In the genomic region with DNA sequence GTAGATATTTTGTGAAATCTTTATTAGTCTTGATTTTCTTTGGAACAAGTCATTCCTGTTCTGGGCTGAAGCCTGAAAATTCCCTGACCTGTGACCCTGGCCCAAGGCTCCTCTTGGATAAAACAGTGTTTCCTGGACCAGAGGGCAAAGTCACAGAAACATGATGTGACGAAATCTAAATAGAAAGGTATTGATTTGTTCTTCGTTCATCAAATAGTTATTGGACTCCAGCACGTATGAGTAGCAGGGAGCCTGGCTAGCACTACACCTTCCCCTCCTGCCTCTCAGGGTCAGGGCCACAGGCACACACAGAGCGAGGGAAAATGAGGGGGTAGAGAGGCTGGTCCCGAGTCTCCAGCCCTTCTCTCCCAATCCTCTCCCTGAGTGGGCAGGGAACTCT, we compare ENCODE assay signal across 1 cellular context.
TF ChIP-seq lines count a peak whose summit lies in the region.

No MANE protein-coding gene starts in this region.

TF ChIP-seq in HepG2, 621 proteins besides CTCF, POLR2A, EP300 and RAD21 (continued from another document and continues in another):
- TF ChIP-seq, protein P1, sequence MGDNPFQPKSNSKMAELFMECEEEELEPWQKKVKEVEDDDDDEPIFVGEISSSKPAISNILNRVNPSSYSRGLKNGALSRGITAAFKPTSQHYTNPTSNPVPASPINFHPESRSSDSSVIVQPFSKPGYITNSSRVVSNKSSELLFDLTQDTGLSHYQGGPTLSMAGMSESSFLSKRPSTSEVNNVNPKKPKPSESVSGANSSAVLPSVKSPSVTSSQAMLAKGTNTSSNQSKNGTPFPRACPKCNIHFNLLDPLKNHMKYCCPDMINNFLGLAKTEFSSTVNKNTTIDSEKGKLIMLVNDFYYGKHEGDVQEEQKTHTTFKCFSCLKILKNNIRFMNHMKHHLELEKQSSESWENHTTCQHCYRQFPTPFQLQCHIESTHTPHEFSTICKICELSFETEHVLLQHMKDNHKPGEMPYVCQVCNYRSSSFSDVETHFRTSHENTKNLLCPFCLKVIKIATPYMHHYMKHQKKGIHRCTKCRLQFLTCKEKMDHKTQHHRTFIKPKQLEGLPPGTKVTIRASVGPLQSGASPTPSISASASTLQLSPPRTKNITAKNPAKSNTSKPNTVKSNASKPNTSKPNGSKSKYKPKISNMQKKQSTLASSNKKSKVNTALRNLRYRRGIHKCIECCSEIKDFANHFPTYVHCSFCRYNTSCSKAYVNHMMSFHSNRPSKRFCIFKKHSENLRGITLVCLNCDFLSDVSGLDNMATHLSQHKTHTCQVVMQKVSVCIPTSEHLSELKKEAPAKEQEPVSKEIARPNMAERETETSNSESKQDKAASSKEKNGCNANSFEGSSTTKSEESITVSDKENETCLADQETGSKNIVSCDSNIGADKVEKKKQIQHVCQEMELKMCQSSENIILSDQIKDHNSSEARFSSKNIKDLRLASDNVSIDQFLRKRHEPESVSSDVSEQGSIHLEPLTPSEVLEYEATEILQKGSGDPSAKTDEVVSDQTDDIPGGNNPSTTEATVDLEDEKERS (CRISPR knock-in tag; IDR thresholded peaks at IDR 0.05) = peak; percentile 74; the same call in 1 of the 2 replicates
- no peak for TF ChIP-seq NFYC (CRISPR knock-in tag; IDR thresholded peaks at IDR 0.05)
- TF ChIP-seq, protein P2, sequence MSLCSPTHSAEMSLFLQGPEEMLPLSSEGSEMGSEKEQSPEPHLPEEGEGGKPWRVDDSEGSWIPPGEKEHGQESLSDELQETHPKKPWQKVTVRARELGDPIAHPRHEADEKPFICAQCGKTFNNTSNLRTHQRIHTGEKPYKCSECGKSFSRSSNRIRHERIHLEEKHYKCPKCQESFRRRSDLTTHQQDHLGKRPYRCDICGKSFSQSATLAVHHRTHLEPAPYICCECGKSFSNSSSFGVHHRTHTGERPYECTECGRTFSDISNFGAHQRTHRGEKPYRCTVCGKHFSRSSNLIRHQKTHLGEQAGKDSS (CRISPR knock-in tag; IDR thresholded peaks at IDR 0.05; ENCODE audit: borderline replicate concordance, low read depth) = no peak
- TF ChIP-seq NONO (IDR thresholded peaks at IDR 0.05) = no peak
- TF ChIP-seq NONO (CRISPR knock-in tag; conservative IDR thresholded peaks at IDR 0.05) = peak; percentile 67
- TF ChIP-seq, protein P3, sequence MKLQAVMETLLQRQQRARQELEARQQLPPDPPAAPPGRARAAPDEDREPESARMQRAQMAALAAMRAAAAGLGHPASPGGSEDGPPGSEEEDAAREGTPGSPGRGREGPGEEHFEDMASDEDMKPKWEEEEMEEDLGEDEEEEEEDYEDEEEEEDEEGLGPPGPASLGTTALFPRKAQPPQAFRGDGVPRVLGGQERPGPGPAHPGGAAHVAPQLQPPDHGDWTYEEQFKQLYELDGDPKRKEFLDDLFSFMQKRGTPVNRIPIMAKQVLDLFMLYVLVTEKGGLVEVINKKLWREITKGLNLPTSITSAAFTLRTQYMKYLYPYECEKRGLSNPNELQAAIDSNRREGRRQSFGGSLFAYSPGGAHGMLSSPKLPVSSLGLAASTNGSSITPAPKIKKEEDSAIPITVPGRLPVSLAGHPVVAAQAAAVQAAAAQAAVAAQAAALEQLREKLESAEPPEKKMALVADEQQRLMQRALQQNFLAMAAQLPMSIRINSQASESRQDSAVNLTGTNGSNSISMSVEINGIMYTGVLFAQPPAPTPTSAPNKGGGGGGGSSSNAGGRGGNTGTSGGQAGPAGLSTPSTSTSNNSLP (IDR thresholded peaks at IDR 0.05; ENCODE audit: low read depth, low read length) = peak; percentile 99
- TF ChIP-seq MBNL3 (CRISPR knock-in tag; conservative IDR thresholded peaks at IDR 0.05) = no peak
- TF ChIP-seq NFKB2 (CRISPR knock-in tag; IDR thresholded peaks at IDR 0.05; ENCODE audit: borderline replicate concordance) = no peak
- 0 out of 2 replicates have a peak, but pooled peaks have one; percentile 58 for TF ChIP-seq SP140L (CRISPR knock-in tag; IDR thresholded peaks at IDR 0.05; ENCODE audit: borderline replicate concordance)
- TF ChIP-seq ZNF883 (CRISPR knock-in tag; IDR thresholded peaks at IDR 0.05; ENCODE audit: not compliant biosample characterization) = peak; percentile 35
- TF ChIP-seq, protein P4, sequence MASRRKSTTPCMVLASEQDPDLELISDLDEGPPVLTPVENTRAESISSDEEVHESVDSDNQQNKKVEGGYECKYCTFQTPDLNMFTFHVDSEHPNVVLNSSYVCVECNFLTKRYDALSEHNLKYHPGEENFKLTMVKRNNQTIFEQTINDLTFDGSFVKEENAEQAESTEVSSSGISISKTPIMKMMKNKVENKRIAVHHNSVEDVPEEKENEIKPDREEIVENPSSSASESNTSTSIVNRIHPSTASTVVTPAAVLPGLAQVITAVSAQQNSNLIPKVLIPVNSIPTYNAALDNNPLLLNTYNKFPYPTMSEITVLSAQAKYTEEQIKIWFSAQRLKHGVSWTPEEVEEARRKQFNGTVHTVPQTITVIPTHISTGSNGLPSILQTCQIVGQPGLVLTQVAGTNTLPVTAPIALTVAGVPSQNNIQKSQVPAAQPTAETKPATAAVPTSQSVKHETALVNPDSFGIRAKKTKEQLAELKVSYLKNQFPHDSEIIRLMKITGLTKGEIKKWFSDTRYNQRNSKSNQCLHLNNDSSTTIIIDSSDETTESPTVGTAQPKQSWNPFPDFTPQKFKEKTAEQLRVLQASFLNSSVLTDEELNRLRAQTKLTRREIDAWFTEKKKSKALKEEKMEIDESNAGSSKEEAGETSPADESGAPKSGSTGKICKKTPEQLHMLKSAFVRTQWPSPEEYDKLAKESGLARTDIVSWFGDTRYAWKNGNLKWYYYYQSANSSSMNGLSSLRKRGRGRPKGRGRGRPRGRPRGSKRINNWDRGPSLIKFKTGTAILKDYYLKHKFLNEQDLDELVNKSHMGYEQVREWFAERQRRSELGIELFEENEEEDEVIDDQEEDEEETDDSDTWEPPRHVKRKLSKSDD (CRISPR knock-in tag; IDR thresholded peaks at IDR 0.05; ENCODE audit: low read depth) = no peak
- TF ChIP-seq ZNF879 (CRISPR knock-in tag; IDR thresholded peaks at IDR 0.05) = no peak
- TF ChIP-seq TGIF2 (CRISPR knock-in tag; IDR thresholded peaks at IDR 0.05) = no peak
- TF ChIP-seq JUND (CRISPR knock-in tag; IDR thresholded peaks at IDR 0.05) = peak; percentile 65; the same call in 1 of the 2 replicates
- no peak for TF ChIP-seq ZNF546 (CRISPR knock-in tag; conservative IDR thresholded peaks at IDR 0.05)
- TF ChIP-seq ZNF775 (CRISPR knock-in tag; IDR thresholded peaks at IDR 0.05; ENCODE audit: borderline replicate concordance) = no peak
- TF ChIP-seq RBM22 (optimal IDR thresholded peaks at IDR 0.05; ENCODE audit: low read length) = no peak
- TF ChIP-seq ZNF33A (CRISPR knock-in tag; IDR thresholded peaks at IDR 0.05; ENCODE audit: borderline replicate concordance) = no peak
- no peak for TF ChIP-seq PHF20 (CRISPR knock-in tag; IDR thresholded peaks at IDR 0.05)
- TF ChIP-seq TP53 (CRISPR knock-in tag; conservative IDR thresholded peaks at IDR 0.05) = no peak
- TF ChIP-seq PPARG (CRISPR knock-in tag; conservative IDR thresholded peaks at IDR 0.05) = peak; percentile 69
- TF ChIP-seq ZNF10 (CRISPR knock-in tag; IDR thresholded peaks at IDR 0.05; ENCODE audit: borderline replicate concordance, low read depth) = no peak
- peak; percentile 34; the same call in 1 of the 2 replicates for TF ChIP-seq HHEX (CRISPR knock-in tag; IDR thresholded peaks at IDR 0.05)
- no peak for TF ChIP-seq POLR2AphosphoS2 (IDR thresholded peaks at IDR 0.05; ENCODE audit: low read depth, low read length)
- no peak for TF ChIP-seq ZNF354B (CRISPR knock-in tag; IDR thresholded peaks at IDR 0.05)
- TF ChIP-seq ZSCAN25 (CRISPR knock-in tag; IDR thresholded peaks at IDR 0.05) = peak; percentile 74
- TF ChIP-seq KMT2A (CRISPR knock-in tag; IDR thresholded peaks at IDR 0.05) = 0 out of 2 replicates have a peak, but pooled peaks have one; percentile 44
- peak; percentile 97 for TF ChIP-seq MIXL1 (CRISPR knock-in tag; IDR thresholded peaks at IDR 0.05)
- TF ChIP-seq TCF7L2 (IDR thresholded peaks at IDR 0.05; ENCODE audit: low read depth, low read length) = no peak
- TF ChIP-seq, protein P5, sequence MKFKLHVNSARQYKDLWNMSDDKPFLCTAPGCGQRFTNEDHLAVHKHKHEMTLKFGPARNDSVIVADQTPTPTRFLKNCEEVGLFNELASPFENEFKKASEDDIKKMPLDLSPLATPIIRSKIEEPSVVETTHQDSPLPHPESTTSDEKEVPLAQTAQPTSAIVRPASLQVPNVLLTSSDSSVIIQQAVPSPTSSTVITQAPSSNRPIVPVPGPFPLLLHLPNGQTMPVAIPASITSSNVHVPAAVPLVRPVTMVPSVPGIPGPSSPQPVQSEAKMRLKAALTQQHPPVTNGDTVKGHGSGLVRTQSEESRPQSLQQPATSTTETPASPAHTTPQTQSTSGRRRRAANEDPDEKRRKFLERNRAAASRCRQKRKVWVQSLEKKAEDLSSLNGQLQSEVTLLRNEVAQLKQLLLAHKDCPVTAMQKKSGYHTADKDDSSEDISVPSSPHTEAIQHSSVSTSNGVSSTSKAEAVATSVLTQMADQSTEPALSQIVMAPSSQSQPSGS (CRISPR knock-in tag; IDR thresholded peaks at IDR 0.05) = peak; percentile 78; the same call in 1 of the 2 replicates
- TF ChIP-seq ZNF232 (CRISPR knock-in tag; IDR thresholded peaks at IDR 0.05; ENCODE audit: borderline replicate concordance) = 0 out of 2 replicates have a peak, but pooled peaks have one; percentile 44
- TF ChIP-seq ARNT2 (CRISPR knock-in tag; IDR thresholded peaks at IDR 0.05; ENCODE audit: low read depth) = no peak
- TF ChIP-seq MBD4 (IDR thresholded peaks at IDR 0.05; ENCODE audit: borderline replicate concordance, low read length) = no peak
- peak; percentile 76 for TF ChIP-seq ASH2L (IDR thresholded peaks at IDR 0.05; ENCODE audit: insufficient read length, low read depth, low read length)
- no peak for TF ChIP-seq TOPORS (CRISPR knock-in tag; IDR thresholded peaks at IDR 0.05)
- TF ChIP-seq ZBTB8A (CRISPR knock-in tag; IDR thresholded peaks at IDR 0.05; ENCODE audit: borderline replicate concordance, low read depth) = no peak
- TF ChIP-seq ZNF558 (CRISPR knock-in tag; IDR thresholded peaks at IDR 0.05; ENCODE audit: borderline replicate concordance) = no peak
- TF ChIP-seq ZNF496 (CRISPR knock-in tag; IDR thresholded peaks at IDR 0.05; ENCODE audit: insufficient replicate concordance) = no peak
- peak; percentile 95 for TF ChIP-seq ESRRA (CRISPR knock-in tag; IDR thresholded peaks at IDR 0.05; ENCODE audit: low read depth)
- TF ChIP-seq ZNF670 (CRISPR knock-in tag; IDR thresholded peaks at IDR 0.05; ENCODE audit: borderline replicate concordance) = peak; percentile 90
- TF ChIP-seq, protein P6, sequence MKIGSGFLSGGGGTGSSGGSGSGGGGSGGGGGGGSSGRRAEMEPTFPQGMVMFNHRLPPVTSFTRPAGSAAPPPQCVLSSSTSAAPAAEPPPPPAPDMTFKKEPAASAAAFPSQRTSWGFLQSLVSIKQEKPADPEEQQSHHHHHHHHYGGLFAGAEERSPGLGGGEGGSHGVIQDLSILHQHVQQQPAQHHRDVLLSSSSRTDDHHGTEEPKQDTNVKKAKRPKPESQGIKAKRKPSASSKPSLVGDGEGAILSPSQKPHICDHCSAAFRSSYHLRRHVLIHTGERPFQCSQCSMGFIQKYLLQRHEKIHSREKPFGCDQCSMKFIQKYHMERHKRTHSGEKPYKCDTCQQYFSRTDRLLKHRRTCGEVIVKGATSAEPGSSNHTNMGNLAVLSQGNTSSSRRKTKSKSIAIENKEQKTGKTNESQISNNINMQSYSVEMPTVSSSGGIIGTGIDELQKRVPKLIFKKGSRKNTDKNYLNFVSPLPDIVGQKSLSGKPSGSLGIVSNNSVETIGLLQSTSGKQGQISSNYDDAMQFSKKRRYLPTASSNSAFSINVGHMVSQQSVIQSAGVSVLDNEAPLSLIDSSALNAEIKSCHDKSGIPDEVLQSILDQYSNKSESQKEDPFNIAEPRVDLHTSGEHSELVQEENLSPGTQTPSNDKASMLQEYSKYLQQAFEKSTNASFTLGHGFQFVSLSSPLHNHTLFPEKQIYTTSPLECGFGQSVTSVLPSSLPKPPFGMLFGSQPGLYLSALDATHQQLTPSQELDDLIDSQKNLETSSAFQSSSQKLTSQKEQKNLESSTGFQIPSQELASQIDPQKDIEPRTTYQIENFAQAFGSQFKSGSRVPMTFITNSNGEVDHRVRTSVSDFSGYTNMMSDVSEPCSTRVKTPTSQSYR (CRISPR knock-in tag; IDR thresholded peaks at IDR 0.05; ENCODE audit: borderline replicate concordance) = no peak
- no peak; the same call in 1 of the 2 replicates for TF ChIP-seq ZNF7 (CRISPR knock-in tag; IDR thresholded peaks at IDR 0.05)
- no peak for TF ChIP-seq ZNF761 (CRISPR knock-in tag; conservative IDR thresholded peaks at IDR 0.05)
- TF ChIP-seq, protein P7, sequence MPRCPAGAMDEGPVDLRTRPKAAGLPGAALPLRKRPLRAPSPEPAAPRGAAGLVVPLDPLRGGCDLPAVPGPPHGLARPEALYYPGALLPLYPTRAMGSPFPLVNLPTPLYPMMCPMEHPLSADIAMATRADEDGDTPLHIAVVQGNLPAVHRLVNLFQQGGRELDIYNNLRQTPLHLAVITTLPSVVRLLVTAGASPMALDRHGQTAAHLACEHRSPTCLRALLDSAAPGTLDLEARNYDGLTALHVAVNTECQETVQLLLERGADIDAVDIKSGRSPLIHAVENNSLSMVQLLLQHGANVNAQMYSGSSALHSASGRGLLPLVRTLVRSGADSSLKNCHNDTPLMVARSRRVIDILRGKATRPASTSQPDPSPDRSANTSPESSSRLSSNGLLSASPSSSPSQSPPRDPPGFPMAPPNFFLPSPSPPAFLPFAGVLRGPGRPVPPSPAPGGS (CRISPR knock-in tag; IDR thresholded peaks at IDR 0.05) = no peak
- TF ChIP-seq SIN3A (IDR thresholded peaks at IDR 0.05; ENCODE audit: borderline replicate concordance, low read depth, low read length) = no peak
- peak; percentile 90 for TF ChIP-seq ZNF264 (CRISPR knock-in tag; IDR thresholded peaks at IDR 0.05)
- TF ChIP-seq, protein P8, sequence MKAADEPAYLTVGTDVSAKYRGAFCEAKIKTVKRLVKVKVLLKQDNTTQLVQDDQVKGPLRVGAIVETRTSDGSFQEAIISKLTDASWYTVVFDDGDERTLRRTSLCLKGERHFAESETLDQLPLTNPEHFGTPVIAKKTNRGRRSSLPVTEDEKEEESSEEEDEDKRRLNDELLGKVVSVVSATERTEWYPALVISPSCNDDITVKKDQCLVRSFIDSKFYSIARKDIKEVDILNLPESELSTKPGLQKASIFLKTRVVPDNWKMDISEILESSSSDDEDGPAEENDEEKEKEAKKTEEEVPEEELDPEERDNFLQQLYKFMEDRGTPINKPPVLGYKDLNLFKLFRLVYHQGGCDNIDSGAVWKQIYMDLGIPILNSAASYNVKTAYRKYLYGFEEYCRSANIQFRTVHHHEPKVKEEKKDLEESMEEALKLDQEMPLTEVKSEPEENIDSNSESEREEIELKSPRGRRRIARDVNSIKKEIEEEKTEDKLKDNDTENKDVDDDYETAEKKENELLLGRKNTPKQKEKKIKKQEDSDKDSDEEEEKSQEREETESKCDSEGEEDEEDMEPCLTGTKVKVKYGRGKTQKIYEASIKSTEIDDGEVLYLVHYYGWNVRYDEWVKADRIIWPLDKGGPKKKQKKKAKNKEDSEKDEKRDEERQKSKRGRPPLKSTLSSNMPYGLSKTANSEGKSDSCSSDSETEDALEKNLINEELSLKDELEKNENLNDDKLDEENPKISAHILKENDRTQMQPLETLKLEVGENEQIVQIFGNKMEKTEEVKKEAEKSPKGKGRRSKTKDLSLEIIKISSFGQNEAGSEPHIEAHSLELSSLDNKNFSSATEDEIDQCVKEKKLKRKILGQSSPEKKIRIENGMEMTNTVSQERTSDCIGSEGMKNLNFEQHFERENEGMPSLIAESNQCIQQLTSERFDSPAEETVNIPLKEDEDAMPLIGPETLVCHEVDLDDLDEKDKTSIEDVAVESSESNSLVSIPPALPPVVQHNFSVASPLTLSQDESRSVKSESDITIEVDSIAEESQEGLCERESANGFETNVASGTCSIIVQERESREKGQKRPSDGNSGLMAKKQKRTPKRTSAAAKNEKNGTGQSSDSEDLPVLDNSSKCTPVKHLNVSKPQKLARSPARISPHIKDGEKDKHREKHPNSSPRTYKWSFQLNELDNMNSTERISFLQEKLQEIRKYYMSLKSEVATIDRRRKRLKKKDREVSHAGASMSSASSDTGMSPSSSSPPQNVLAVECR (CRISPR knock-in tag; IDR thresholded peaks at IDR 0.05; ENCODE audit: borderline replicate concordance) = peak; percentile 43; the same call in 1 of the 2 replicates
